In genomic region chr6:139349464-139350020, GRCh38 we compare ENCODE assay signal across 19 cellular contexts. TPM values are rescaled to one million over a fixed set of nuclear protein-coding genes. Genes with fewer than 3 reads are reported as not detected.
DNase-seq lines count a peak whose midpoint lies in the region; ATAC-seq and TF ChIP-seq lines count a peak whose summit lies in the region.
"Had no signal": no experiment of that assay in that cellular context is flagged by ENCODE, and none has a peak within 500 bp of the region (broad histone marks: within the 10 kb centered on the region; RNA-seq: fewer than 3 reads in every experiment).

No MANE protein-coding gene starts in this region.

- WGBS in prostate gland, result 21% methylated on average over 5 of the region's 5 CpGs

- peaks cover 11% of the 10 kb centered on the region for H3K4me1 ChIP-seq in prostate gland (replicated peaks)
- H3K4me1 ChIP-seq: A549, neural progenitor cell had no signal

- H3K4me3 ChIP-seq in epithelial cell of esophagus (ENCODE audit: low read length), result no peak overlapping the region
- no peak overlapping the region for H3K4me3 ChIP-seq in prostate gland
- H3K4me3 ChIP-seq: A549, GM12878, neural progenitor cell had no signal

- TF ChIP-seq CTCF in epithelial cell of esophagus (IDR thresholded peaks at IDR 0.05; ENCODE audit: insufficient read depth, low read depth, low read length, missing control alignments), result no peak
- no peak for TF ChIP-seq CTCF in prostate gland (IDR thresholded peaks at IDR 0.05)

- intact Hi-C loops in prostate gland (cut with DNase I), result no loop called here

- H3K36me3 ChIP-seq in prostate gland, result no peaks in the 10 kb centered on the region
- H3K36me3 ChIP-seq: neural progenitor cell had no signal

- H3K27ac ChIP-seq in prostate gland, result peak overlapping the region; percentile 72
- H3K27ac ChIP-seq: A549, neural progenitor cell had no signal

- no peaks in the 10 kb centered on the region for H3K27me3 ChIP-seq in prostate gland (replicated peaks; ENCODE audit: insufficient read depth)
- H3K27me3 ChIP-seq: neural progenitor cell had no signal

- no peak for ATAC-seq in HG03095 (IDR thresholded peaks at IDR 0.05; ENCODE audit: unreplicated experiment)
- no peak for ATAC-seq in GM19035 (IDR thresholded peaks at IDR 0.05; ENCODE audit: unreplicated experiment)
- ATAC-seq: A549, GM12878 had no signal

- no peak for TF ChIP-seq RAD21 in Ishikawa (IDR thresholded peaks at IDR 0.05; ENCODE audit: low read depth)

- no peak for TF ChIP-seq EP300 in Ishikawa (IDR thresholded peaks at IDR 0.05; ENCODE audit: borderline replicate concordance)

- H3K9me3 ChIP-seq in prostate gland, result no peaks in the 10 kb centered on the region
- H3K9me3 ChIP-seq: A549 had no signal

- DNase-seq in NCI-H146 (lab: John Stamatoyannopoulos, UW) (peak; percentile 25), NCI-H146 treated with DMSO at 0.1 percent for 48 hours (lab: John Stamatoyannopoulos, UW; ENCODE audit: unreplicated experiment) (no peak), epithelial cell of esophagus (ENCODE audit: low read depth) (peak; percentile 93), prostate gland (ENCODE audit: low spot score) (peak; percentile 81), D341Med (ENCODE audit: low spot score) (no peak)
- DNase-seq: activated CD4-positive, alpha-beta memory T cell treated with anti-CD3 and anti-CD28 coated beads for 36 hours; activated naive CD8-positive, alpha-beta T cell treated with anti-CD3 and anti-CD28 coated beads for 36 hours; activated T-cell treated with anti-CD3 and anti-CD28 coated beads, Interleukin-2, amount 50 U/mL, for 24 hours; CD4-positive, alpha-beta memory T cell; IMR-90; NCI-H1092 treated with DMSO at 0.1 percent for 48 hours; SIG-M5; stimulated activated naive CD4-positive, alpha-beta T cell treated with Interleukin-2 at 50 U/mL for 16 hours had no signal

- TF ChIP-seq POLR2A in prostate gland (IDR thresholded peaks at IDR 0.05), result no peak

TF ChIP-seq in Ishikawa, 13 proteins besides CTCF, POLR2A, EP300 and RAD21:
- TF ChIP-seq, protein P1, sequence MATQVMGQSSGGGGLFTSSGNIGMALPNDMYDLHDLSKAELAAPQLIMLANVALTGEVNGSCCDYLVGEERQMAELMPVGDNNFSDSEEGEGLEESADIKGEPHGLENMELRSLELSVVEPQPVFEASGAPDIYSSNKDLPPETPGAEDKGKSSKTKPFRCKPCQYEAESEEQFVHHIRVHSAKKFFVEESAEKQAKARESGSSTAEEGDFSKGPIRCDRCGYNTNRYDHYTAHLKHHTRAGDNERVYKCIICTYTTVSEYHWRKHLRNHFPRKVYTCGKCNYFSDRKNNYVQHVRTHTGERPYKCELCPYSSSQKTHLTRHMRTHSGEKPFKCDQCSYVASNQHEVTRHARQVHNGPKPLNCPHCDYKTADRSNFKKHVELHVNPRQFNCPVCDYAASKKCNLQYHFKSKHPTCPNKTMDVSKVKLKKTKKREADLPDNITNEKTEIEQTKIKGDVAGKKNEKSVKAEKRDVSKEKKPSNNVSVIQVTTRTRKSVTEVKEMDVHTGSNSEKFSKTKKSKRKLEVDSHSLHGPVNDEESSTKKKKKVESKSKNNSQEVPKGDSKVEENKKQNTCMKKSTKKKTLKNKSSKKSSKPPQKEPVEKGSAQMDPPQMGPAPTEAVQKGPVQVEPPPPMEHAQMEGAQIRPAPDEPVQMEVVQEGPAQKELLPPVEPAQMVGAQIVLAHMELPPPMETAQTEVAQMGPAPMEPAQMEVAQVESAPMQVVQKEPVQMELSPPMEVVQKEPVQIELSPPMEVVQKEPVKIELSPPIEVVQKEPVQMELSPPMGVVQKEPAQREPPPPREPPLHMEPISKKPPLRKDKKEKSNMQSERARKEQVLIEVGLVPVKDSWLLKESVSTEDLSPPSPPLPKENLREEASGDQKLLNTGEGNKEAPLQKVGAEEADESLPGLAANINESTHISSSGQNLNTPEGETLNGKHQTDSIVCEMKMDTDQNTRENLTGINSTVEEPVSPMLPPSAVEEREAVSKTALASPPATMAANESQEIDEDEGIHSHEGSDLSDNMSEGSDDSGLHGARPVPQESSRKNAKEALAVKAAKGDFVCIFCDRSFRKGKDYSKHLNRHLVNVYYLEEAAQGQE (IDR thresholded peaks at IDR 0.05; ENCODE audit: low read depth), result no peak
- TF ChIP-seq EGR1 (IDR thresholded peaks at IDR 0.05), result no peak
- no peak for TF ChIP-seq FOXM1 (IDR thresholded peaks at IDR 0.05; ENCODE audit: borderline replicate concordance, low read depth)
- TF ChIP-seq CREB1 (IDR thresholded peaks at IDR 0.05; ENCODE audit: low read depth), result no peak
- TF ChIP-seq CEBPB (IDR thresholded peaks at IDR 0.05), result no peak
- no peak for TF ChIP-seq YY1 (IDR thresholded peaks at IDR 0.05; ENCODE audit: low read depth)
- no peak for TF ChIP-seq ZBTB7A (IDR thresholded peaks at IDR 0.05; ENCODE audit: low read depth)
- TF ChIP-seq NFIC (IDR thresholded peaks at IDR 0.05), result peak; percentile 66
- TF ChIP-seq, protein P2, sequence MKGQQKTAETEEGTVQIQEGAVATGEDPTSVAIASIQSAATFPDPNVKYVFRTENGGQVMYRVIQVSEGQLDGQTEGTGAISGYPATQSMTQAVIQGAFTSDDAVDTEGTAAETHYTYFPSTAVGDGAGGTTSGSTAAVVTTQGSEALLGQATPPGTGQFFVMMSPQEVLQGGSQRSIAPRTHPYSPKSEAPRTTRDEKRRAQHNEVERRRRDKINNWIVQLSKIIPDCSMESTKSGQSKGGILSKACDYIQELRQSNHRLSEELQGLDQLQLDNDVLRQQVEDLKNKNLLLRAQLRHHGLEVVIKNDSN (IDR thresholded peaks at IDR 0.05), result no peak
- TF ChIP-seq TCF12 (IDR thresholded peaks at IDR 0.05; ENCODE audit: low read depth), result no peak
- TF ChIP-seq, protein P3, sequence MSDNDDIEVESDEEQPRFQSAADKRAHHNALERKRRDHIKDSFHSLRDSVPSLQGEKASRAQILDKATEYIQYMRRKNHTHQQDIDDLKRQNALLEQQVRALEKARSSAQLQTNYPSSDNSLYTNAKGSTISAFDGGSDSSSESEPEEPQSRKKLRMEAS (IDR thresholded peaks at IDR 0.05), result peak; percentile 43; the same call in 1 of the 2 replicates
- TF ChIP-seq TAF1 (IDR thresholded peaks at IDR 0.05; ENCODE audit: low read depth), result no peak
- TF ChIP-seq TEAD4 (IDR thresholded peaks at IDR 0.05), result no peak

RNA-seq across cellular contexts. Expression of gene CITED2, which starts 24.9 kb away (rescaled TPM):
- total RNA-seq in prostate gland, result 100 to 1,000 TPM; 117 to 149 TPM

RNA-seq across cellular contexts. Expression of gene TXLNB, which starts 57.7 kb away (rescaled TPM):
- 1 to 10 TPM in 1 of 2 donors, under 1 TPM in 1; 0.32 to 1.2 TPM for total RNA-seq in prostate gland

Comparison
In these comparisons a context has a peak if more than half of its experiments do, and no peak if none do; other contexts are left out.
1. DNase-seq: peak in NCI-H146 (single experiment), epithelial cell of esophagus (single experiment) and prostate gland (single experiment); none in NCI-H146 treated with DMSO at 0.1 percent for 48 hours (single experiment) and D341Med (single experiment).